8 cellular contexts compared by ENCODE assay signal in the genomic region with DNA sequence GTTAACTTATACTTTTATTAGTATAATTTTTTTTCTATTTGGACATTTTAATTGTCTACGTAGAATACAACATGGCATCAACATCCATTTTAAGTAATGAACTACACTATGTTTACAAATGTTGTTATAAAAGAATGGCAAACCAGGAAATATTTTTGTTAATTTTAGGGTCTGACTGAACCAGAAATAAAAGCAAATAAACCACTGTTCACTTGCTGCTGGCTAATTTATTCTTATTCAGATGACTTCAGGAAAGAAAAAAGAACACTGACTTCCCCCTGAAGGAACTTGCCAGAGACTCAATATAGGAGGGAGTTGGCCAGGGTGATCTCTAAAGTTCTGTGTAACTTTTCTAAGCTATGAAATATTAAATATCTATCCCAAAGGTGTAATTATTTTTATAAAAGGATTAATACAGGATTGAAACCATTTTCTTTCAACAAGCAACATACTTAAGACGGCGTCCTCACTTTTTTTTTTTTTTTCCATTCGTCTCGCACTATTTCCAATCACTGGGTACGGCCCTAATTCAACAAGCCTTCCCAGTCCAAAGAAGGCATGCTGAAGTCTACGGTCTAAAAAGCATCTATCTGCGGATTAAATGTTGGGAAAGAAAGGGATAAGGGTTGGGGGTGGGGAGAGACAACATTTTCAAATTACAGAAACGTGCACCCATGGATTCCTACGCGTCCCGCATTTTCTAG. TPM values are rescaled to one million over a fixed set of nuclear protein-coding genes. Genes with fewer than 3 reads are reported as not detected.
DNase-seq lines count a peak whose midpoint lies in the region; ATAC-seq and TF ChIP-seq lines count a peak whose summit lies in the region.

No MANE protein-coding gene starts in this region.

- no peak overlapping the region for H3K18ac ChIP-seq in IMR-90 (ENCODE audit: low read depth, low read length)

- no peak overlapping the region for H4K5ac ChIP-seq in IMR-90 (ENCODE audit: low read depth, low read length)

- peak overlapping the region; percentile 38 for H2AK9ac ChIP-seq in IMR-90 (replicated peaks; ENCODE audit: low read depth, low read length, poor library complexity)

- no peak overlapping the region for H2AK5ac ChIP-seq in IMR-90 (ENCODE audit: low read depth, low read length)

- H2BK5ac ChIP-seq in IMR-90 (ENCODE audit: low read depth, low read length, poor library complexity, severe bottlenecking) = no peak overlapping the region

- BruUV-seq in IMR-90 (replicated peaks; lab: Mats Ljungman, UMichigan) = no TSS peak

- H3K9ac ChIP-seq in IMR-90 (ENCODE audit: low read depth, low read length) (peak overlapping the region; percentile 79), mucosa of stomach (ENCODE audit: low read length) (peak overlapping the region; percentile 83)

- POLR2A ChIA-PET in AG04450 (lab: Yijun Ruan, JAX) (no interaction called here), IMR-90 (lab: Charles Lee; ENCODE audit: unreplicated experiment) (no interaction called here)

- peak overlapping the region; percentile 94 for H3K23ac ChIP-seq in IMR-90 (ENCODE audit: low read depth, low read length)

- peak overlapping the region; percentile 97 for H2AFZ ChIP-seq in IMR-90 (replicated peaks; ENCODE audit: low read length, poor library complexity)

- no peaks in the 10 kb centered on the region for H3K36me3 ChIP-seq in IMR-90 (ENCODE audit: control insufficient read depth, insufficient read depth, low read length)
- no peaks in the 10 kb centered on the region for H3K36me3 ChIP-seq in mucosa of stomach (ENCODE audit: control insufficient read depth, insufficient read depth, low read length)

- no peak overlapping the region for H2BK20ac ChIP-seq in IMR-90 (ENCODE audit: low read depth, low read length)

- in situ Hi-C loops in IMR-90 (cut with MboI; ENCODE audit: low sequenced_read_pairs) = no loop called here

- peak overlapping the region; percentile 92; the same call in 1 of the 2 replicates for H3K14ac ChIP-seq in IMR-90 (replicated peaks; ENCODE audit: low read depth, low read length)

- H2BK15ac ChIP-seq in IMR-90 (ENCODE audit: low read depth, low read length) = no peak overlapping the region

- ATAC-seq in IMR-90 (ENCODE audit: low read depth) (no peak), HG02973 (IDR thresholded peaks at IDR 0.05; ENCODE audit: unreplicated experiment) (no peak)

- no peak overlapping the region for H4K91ac ChIP-seq in IMR-90 (ENCODE audit: insufficient read depth, low read depth, low read length)

- H3K79me1 ChIP-seq in IMR-90 (ENCODE audit: low read depth in 1 of 2, low read length in 2 of 2) = peaks cover 17 to 30% of the 10 kb centered on the region in 2 experiments

- dilution Hi-C loops in IMR-90 (cut with HindIII; ENCODE audit: low sequenced_read_pairs, unreplicated experiment) = no loop called here

- intact Hi-C loops in IMR-90 (cut with micrococcal nuclease) = loop anchor here (5.0 kb wide), 2 partner anchors 93 to 117 kb away; no protein-coding TSS in a partner anchor

- H3K4ac ChIP-seq in IMR-90 (ENCODE audit: low read depth, low read length) = peak overlapping the region; percentile 38

- H3K4me3 ChIP-seq in AG04450 (ENCODE audit: low read depth, low read length) (peak overlapping the region; percentile 70), IMR-90 (ENCODE audit: insufficient read depth, low read depth, low read length) (peak overlapping the region; percentile 87), cardiac fibroblast (replicated peaks in 1 of 2; ENCODE audit: low read depth in 2 of 2, low read length in 2 of 2) (peak overlapping the region; percentile 80 to 83), mucosa of stomach (ENCODE audit: low read length) (peak overlapping the region; percentile 53)

- TF ChIP-seq CTCF in AG04450 (IDR thresholded peaks at IDR 0.05; ENCODE audit: low read depth, low read length) (no peak), IMR-90 (conservative IDR thresholded peaks at IDR 0.05; ENCODE audit: low read depth, low read length) (no peak), cardiac fibroblast (IDR thresholded peaks at IDR 0.05; ENCODE audit: low read depth, low read length) (no peak)

- H3K56ac ChIP-seq in IMR-90 (ENCODE audit: extremely low read depth, insufficient read depth, low read length) = peak overlapping the region; percentile 66; the same call in 1 of the 2 replicates

- H4K20me1 ChIP-seq in IMR-90 (ENCODE audit: insufficient read depth, low read length) = peaks cover 7% of the 10 kb centered on the region; the same call in 1 of the 2 replicates

- H3K4me1 ChIP-seq in IMR-90 (ENCODE audit: control insufficient read depth, insufficient read depth, low read length) (peaks cover 4% of the 10 kb centered on the region), mucosa of stomach (ENCODE audit: control insufficient read depth, insufficient read depth, low read length) (peaks cover 4% of the 10 kb centered on the region)

- no peaks in the 10 kb centered on the region for H3K9me1 ChIP-seq in IMR-90 (ENCODE audit: insufficient read depth, low read length)

- no peaks in the 10 kb centered on the region for H3K27me3 ChIP-seq in AG04450 (ENCODE audit: control insufficient read depth, insufficient read depth, low read length)
- H3K27me3 ChIP-seq in IMR-90 (ENCODE audit: control insufficient read depth, insufficient read depth, low read length) = no peaks in the 10 kb centered on the region
- no peaks in the 10 kb centered on the region for H3K27me3 ChIP-seq in mucosa of stomach (ENCODE audit: control insufficient read depth, insufficient read depth, low read length)

- TF ChIP-seq RAD21 in IMR-90 (IDR thresholded peaks at IDR 0.05; ENCODE audit: low read length) = no peak

- H3K9me3 ChIP-seq in AG04450 (ENCODE audit: control insufficient read depth, insufficient read depth, low read length) = no peaks in the 10 kb centered on the region
- H3K9me3 ChIP-seq in IMR-90 (ENCODE audit: control insufficient read depth, insufficient read depth, low read length) = no peaks in the 10 kb centered on the region
- H3K9me3 ChIP-seq in mucosa of stomach (ENCODE audit: control insufficient read depth, low read length) = no peaks in the 10 kb centered on the region

- no peak for TF ChIP-seq POLR2A in IMR-90 (IDR thresholded peaks at IDR 0.05; ENCODE audit: low read depth, low read length)

- DNase-seq in AG04450 (ENCODE audit: low read depth, low spot score) = no peak
- DNase-seq in IMR-90 = no peak
- no peak for DNase-seq in cardiac fibroblast (ENCODE audit: low read depth in 2 of 2)
- no peak for DNase-seq in 8988T
- DNase-seq in cerebellar cortex (ENCODE audit: low spot score) = no peak
- DNase-seq in activated effector memory CD4-positive, alpha-beta T cell treated with Interleukin-2 at 50 U/mL for 16 hours = no peak

- H3K4me2 ChIP-seq in IMR-90 (ENCODE audit: low read depth, low read length) = peak overlapping the region; percentile 95

- H2BK120ac ChIP-seq in IMR-90 (ENCODE audit: low read depth, low read length) = no peak overlapping the region

- no peak overlapping the region for H4K8ac ChIP-seq in IMR-90 (ENCODE audit: low read depth in 2 of 2, low read length in 2 of 2)

- H3K27ac ChIP-seq in AG04450 (ENCODE audit: low read depth, low read length) (no peak overlapping the region), IMR-90 (ENCODE audit: insufficient read depth, low read length) (peak overlapping the region; percentile 54; the same call in 1 of the 2 replicates)

- WGBS in IMR-90 (ENCODE audit: extremely low coverage in 2 of 2, insufficient read length in 1 of 2), 2 experiments = 0% methylated on average over 4 of the region's 12 CpGs; no CpG with 5 or more reads in 1 of the 2 experiments

- CTCF ChIA-PET in AG04450 (lab: Charles Lee) = interaction anchor here (1.2 to 1.4 kb wide), 2 partner anchors 95 to 148 kb away, joined by 5 to 6 read pairs; no protein-coding TSS in a partner anchor
- CTCF ChIA-PET in IMR-90 (lab: Yijun Ruan, JAX) = no interaction called here

TF ChIP-seq in IMR-90, 13 proteins besides CTCF, POLR2A, EP300 and RAD21 (continues in another document):
- TF ChIP-seq RFX5 (IDR thresholded peaks at IDR 0.05; ENCODE audit: low read depth, low read length) (no peak), SMC3 (IDR thresholded peaks at IDR 0.05; ENCODE audit: low read depth, low read length) (no peak), NFE2L2 (IDR thresholded peaks at IDR 0.05; ENCODE audit: low read depth, low read length) (no peak), BHLHE40 (IDR thresholded peaks at IDR 0.05; ENCODE audit: low read depth, low read length) (no peak), RCOR1 (IDR thresholded peaks at IDR 0.05; ENCODE audit: insufficient replicate concordance, low read length) (no peak), CEBPB (IDR thresholded peaks at IDR 0.05; ENCODE audit: low read depth, low read length) (no peak), MAFK (IDR thresholded peaks at IDR 0.05; ENCODE audit: low read depth, low read length) (no peak), MXI1 (IDR thresholded peaks at IDR 0.05; ENCODE audit: borderline replicate concordance, low read depth, low read length) (no peak), CHD1 (IDR thresholded peaks at IDR 0.05; ENCODE audit: low read depth, low read length) (no peak), MAZ (IDR thresholded peaks at IDR 0.05; ENCODE audit: borderline replicate concordance, low read depth, low read length) (no peak)
- TF ChIP-seq, protein P1, sequence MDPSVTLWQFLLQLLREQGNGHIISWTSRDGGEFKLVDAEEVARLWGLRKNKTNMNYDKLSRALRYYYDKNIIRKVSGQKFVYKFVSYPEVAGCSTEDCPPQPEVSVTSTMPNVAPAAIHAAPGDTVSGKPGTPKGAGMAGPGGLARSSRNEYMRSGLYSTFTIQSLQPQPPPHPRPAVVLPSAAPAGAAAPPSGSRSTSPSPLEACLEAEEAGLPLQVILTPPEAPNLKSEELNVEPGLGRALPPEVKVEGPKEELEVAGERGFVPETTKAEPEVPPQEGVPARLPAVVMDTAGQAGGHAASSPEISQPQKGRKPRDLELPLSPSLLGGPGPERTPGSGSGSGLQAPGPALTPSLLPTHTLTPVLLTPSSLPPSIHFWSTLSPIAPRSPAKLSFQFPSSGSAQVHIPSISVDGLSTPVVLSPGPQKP (IDR thresholded peaks at IDR 0.05; ENCODE audit: borderline replicate concordance, low read depth, low read length) = no peak
- TF ChIP-seq, protein P2, sequence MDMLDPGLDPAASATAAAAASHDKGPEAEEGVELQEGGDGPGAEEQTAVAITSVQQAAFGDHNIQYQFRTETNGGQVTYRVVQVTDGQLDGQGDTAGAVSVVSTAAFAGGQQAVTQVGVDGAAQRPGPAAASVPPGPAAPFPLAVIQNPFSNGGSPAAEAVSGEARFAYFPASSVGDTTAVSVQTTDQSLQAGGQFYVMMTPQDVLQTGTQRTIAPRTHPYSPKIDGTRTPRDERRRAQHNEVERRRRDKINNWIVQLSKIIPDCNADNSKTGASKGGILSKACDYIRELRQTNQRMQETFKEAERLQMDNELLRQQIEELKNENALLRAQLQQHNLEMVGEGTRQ (IDR thresholded peaks at IDR 0.05; ENCODE audit: low read depth, low read length) = no peak

RNA-seq across cellular contexts. Expression of a gene that starts 1.1 kb away (rescaled TPM):
- polyA plus RNA-seq in AG04450 (2011; rRNA removed) (12.0 and 13.0 TPM in 2 replicates), IMR-90 (2012; rRNA removed) (7.0 and 7.8 TPM in 2 replicates)
- polyA minus RNA-seq in AG04450 (2011; rRNA and poly(A)+ RNA removed) = 8.6 and 10.7 TPM in 2 replicates
- 9.1 and 11.9 TPM in 2 replicates for total RNA-seq in IMR-90 (2012; rRNA removed)
- 5.4 and 5.8 TPM in 2 replicates for polyA plus RNA-seq in IMR-90 (2012; cell fraction: cytosol; rRNA removed)
- polyA plus RNA-seq in IMR-90 (2012; cell fraction: nucleus; rRNA removed; ENCODE audit: low replicate concordance) = 4.4 and 9.0 TPM in 2 replicates
